ENCODE assay signal across 25 cellular contexts in genomic region chr22:43706558-43707328, GRCh38.
"Had no signal": no experiment of that assay in that cellular context is flagged by ENCODE, and none has a peak within 500 bp of the region (broad histone marks: within the 10 kb centered on the region; RNA-seq: fewer than 3 reads in every experiment).

No MANE protein-coding gene starts in this region.

- DNase-seq: colonic mucosa; effector CD8-positive, alpha-beta T cell; gastrocnemius medialis; head of caudate nucleus; kidney; left lung; mesenchymal stem cell; midbrain; naive thymus-derived CD4-positive, alpha-beta T cell; nucleus accumbens; sigmoid colon; stimulated activated CD4-positive, alpha-beta T cell treated with anti-CD3 and anti-CD28 coated beads, Interleukin-2, amount 100 ng/mL, for 24 hours; stimulated activated CD4-positive, alpha-beta T cell treated with anti-CD3 and anti-CD28 coated beads, Interleukin-4, amount 100 ng/mL, for 24 hours; stimulated activated naive CD4-positive, alpha-beta T cell treated with Interleukin-2 at 50 U/mL for 16 hours; stomach; thyroid gland had no signal

- H3K36me3 ChIP-seq: colonic mucosa, gastrocnemius medialis, left lung, prostate gland, right atrium auricular region, sigmoid colon, thyroid gland had no signal

- H3K9me3 ChIP-seq: colonic mucosa, prostate gland, thyroid gland had no signal

- H3K4me1 ChIP-seq: colonic mucosa, gastrocnemius medialis, left lung, prostate gland, right atrium auricular region, sigmoid colon, stomach, thyroid gland had no signal

- H3K36me3 Mint-ChIP-seq: stimulated activated effector memory CD8-positive, alpha-beta T cell treated with anti-CD3 and anti-CD28 coated beads, Interleukin-12 subunit alpha, Interleukin-12 subunit beta, amount 100 ng/mL, for 72 hours had no signal

- H3K27me3 ChIP-seq: colonic mucosa, gastrocnemius medialis, left lung, right atrium auricular region, sigmoid colon, stomach, thyroid gland had no signal

- H3K4me1 Mint-ChIP-seq: endodermal cell; naive thymus-derived CD4-positive, alpha-beta T cell; nephron; stimulated activated effector memory CD8-positive, alpha-beta T cell treated with anti-CD3 and anti-CD28 coated beads, Interleukin-12 subunit alpha, Interleukin-12 subunit beta, amount 100 ng/mL, for 72 hours had no signal

- H3K27me3 Mint-ChIP-seq: type B pancreatic cell had no signal

- H3K27ac ChIP-seq: colonic mucosa, epithelial cell of prostate, gastrocnemius medialis, left lung, prostate gland, right atrium auricular region, sigmoid colon, stomach, thyroid gland had no signal

- ATAC-seq: esophagus mucosa; gastrocnemius medialis; left lung; naive thymus-derived CD4-positive, alpha-beta T cell; stimulated activated effector memory CD8-positive, alpha-beta T cell treated with anti-CD3 and anti-CD28 coated beads, Interleukin-12 subunit alpha, Interleukin-12 subunit beta, amount 100 ng/mL, for 72 hours had no signal

- H3K4me3 ChIP-seq: colonic mucosa, gastrocnemius medialis, left lung, prostate gland, right atrium auricular region, sigmoid colon, stomach, thyroid gland had no signal

- H3K27ac Mint-ChIP-seq: dendritic cell treated with granulocyte-macrophage colony-stimulating factor and Interleukin-4, amounts not matched to agents 40 ng/mL and 50 ng/mL, for 4 days; endodermal cell; naive thymus-derived CD4-positive, alpha-beta T cell; nephron; stimulated activated effector memory CD8-positive, alpha-beta T cell treated with anti-CD3 and anti-CD28 coated beads, Interleukin-12 subunit alpha, Interleukin-12 subunit beta, amount 100 ng/mL, for 72 hours; type B pancreatic cell had no signal

- H3K4me3 Mint-ChIP-seq: dendritic cell treated with granulocyte-macrophage colony-stimulating factor and Interleukin-4, amounts not matched to agents 40 ng/mL and 50 ng/mL, for 4 days; endodermal cell; naive thymus-derived CD4-positive, alpha-beta T cell; nephron; stimulated activated effector memory CD8-positive, alpha-beta T cell treated with anti-CD3 and anti-CD28 coated beads, Interleukin-12 subunit alpha, Interleukin-12 subunit beta, amount 100 ng/mL, for 72 hours; type B pancreatic cell had no signal
